In the genomic region with DNA sequence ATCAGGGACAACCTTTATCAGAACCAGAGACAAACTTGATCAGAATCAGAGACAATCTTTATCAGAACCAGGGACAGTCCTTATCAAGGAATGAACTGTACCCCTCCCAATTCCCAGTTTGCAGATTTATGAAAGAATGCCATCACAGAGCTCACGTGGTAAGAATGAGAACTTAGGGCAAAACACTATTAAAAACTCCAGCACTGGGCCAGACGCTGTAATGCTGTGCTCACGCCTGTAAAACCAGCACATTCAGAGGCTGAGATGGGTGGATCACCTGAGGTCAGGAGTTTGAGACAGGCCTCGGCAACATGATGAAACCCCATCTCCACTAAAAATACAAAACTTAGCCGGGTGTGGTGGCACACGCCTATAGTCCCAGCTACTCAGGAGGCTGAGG, we compare ENCODE assay signal across 17 cellular contexts.
"Had no signal": no experiment of that assay in that cellular context is flagged by ENCODE, and none has a peak within 500 bp of the region (broad histone marks: within the 10 kb centered on the region; RNA-seq: fewer than 3 reads in every experiment).

No MANE protein-coding gene starts in this region.

- DNase-seq: activated CD4-positive, CD25-positive, alpha-beta regulatory T cell treated with anti-CD3 and anti-CD28 coated beads, Interleukin-2, amount 50 U/mL, for 72 hours; activated naive CD4-positive, alpha-beta T cell; activated T-cell treated with anti-CD3 and anti-CD28 coated beads for 4 hours; hypothalamus; left ventricle myocardium superior; natural killer cell; occipital lobe; right cardiac atrium; small intestine; stimulated activated CD4-positive, alpha-beta T cell treated with anti-CD3 and anti-CD28 coated beads, Interleukin-4, amount 100 ng/mL, for 4 hours; stimulated activated CD8-positive, alpha-beta memory T cell treated with anti-CD3 and anti-CD28 coated beads, Interleukin-4, amount 100 ng/mL, for 48 hours; stimulated activated naive CD4-positive, alpha-beta T cell treated with Interleukin-2 at 50 U/mL for 16 hours; T-cell; T1000; upper lobe of left lung had no signal

- H3K4me3 ChIP-seq: ascending aorta, prostate gland, upper lobe of left lung had no signal

- H3K27ac ChIP-seq: ascending aorta, prostate gland, upper lobe of left lung had no signal

- H3K27me3 ChIP-seq: ascending aorta, upper lobe of left lung had no signal

- ATAC-seq: left ventricle myocardium superior, natural killer cell, right cardiac atrium, T-cell had no signal

- H3K9me3 ChIP-seq: ascending aorta, prostate gland, upper lobe of left lung had no signal

- FAIRE-seq: small intestine had no signal

- H3K36me3 ChIP-seq: prostate gland had no signal
